ENCODE assay signal across 14 cellular contexts in genomic region chr2:127101048-127101611, GRCh38. TPM values are rescaled to one million over a fixed set of nuclear protein-coding genes. Genes with fewer than 3 reads are reported as not detected.
DNase-seq lines count a peak whose midpoint lies in the region; ATAC-seq and TF ChIP-seq lines count a peak whose summit lies in the region.
"Had no signal": no experiment of that assay in that cellular context is flagged by ENCODE, and none has a peak within 500 bp of the region (broad histone marks: within the 10 kb centered on the region; RNA-seq: fewer than 3 reads in every experiment).

No MANE protein-coding gene starts in this region.

- no peak for TF ChIP-seq CTCF in hepatocyte (IDR thresholded peaks at IDR 0.05; ENCODE audit: poor library complexity)
- no peak for TF ChIP-seq CTCF in progenitor cell of endocrine pancreas (IDR thresholded peaks at IDR 0.05; ENCODE audit: unreplicated experiment)
- no peak for TF ChIP-seq CTCF in type B pancreatic cell (conservative IDR thresholded peaks at IDR 0.05)

- H3K9me3 Mint-ChIP-seq in progenitor cell of endocrine pancreas (ENCODE audit: low read depth) = no peaks in the 10 kb centered on the region
- no peaks in the 10 kb centered on the region for H3K9me3 Mint-ChIP-seq in type B pancreatic cell
- no peaks in the 10 kb centered on the region for H3K9me3 Mint-ChIP-seq in stimulated activated naive CD8-positive, alpha-beta T cell treated with anti-CD3 and anti-CD28 coated beads, Interleukin-15, amount 100 ng/mL, for 72 hours
- H3K9me3 Mint-ChIP-seq: activated naive CD8-positive, alpha-beta T cell treated with anti-CD3 and anti-CD28 coated beads, Interleukin-2, amount 50 U/mL, for 24 hours; CD4-positive, alpha-beta T cell had no signal

- no peaks in the 10 kb centered on the region for H3K36me3 ChIP-seq in hepatocyte (replicated peaks; ENCODE audit: insufficient read depth, low read depth)

- H3K36me3 Mint-ChIP-seq in progenitor cell of endocrine pancreas (ENCODE audit: insufficient read depth) (no peaks in the 10 kb centered on the region), type B pancreatic cell (peaks cover 3% of the 10 kb centered on the region)

- H3K27ac Mint-ChIP-seq in progenitor cell of endocrine pancreas = peak overlapping the region; percentile 96
- H3K27ac Mint-ChIP-seq in type B pancreatic cell = peak overlapping the region; percentile 79
- H3K27ac Mint-ChIP-seq in stimulated activated naive CD8-positive, alpha-beta T cell treated with anti-CD3 and anti-CD28 coated beads, Interleukin-15, amount 100 ng/mL, for 72 hours = peak overlapping the region in 1 of 2 donors; percentile 1
- H3K27ac Mint-ChIP-seq: activated naive CD8-positive, alpha-beta T cell treated with anti-CD3 and anti-CD28 coated beads, Interleukin-2, amount 50 U/mL, for 24 hours; CD4-positive, alpha-beta T cell had no signal

- H3K27me3 Mint-ChIP-seq in progenitor cell of endocrine pancreas = no peaks in the 10 kb centered on the region
- no peaks in the 10 kb centered on the region for H3K27me3 Mint-ChIP-seq in type B pancreatic cell
- H3K27me3 Mint-ChIP-seq in stimulated activated naive CD8-positive, alpha-beta T cell treated with anti-CD3 and anti-CD28 coated beads, Interleukin-15, amount 100 ng/mL, for 72 hours = peaks cover 11% of the 10 kb centered on the region

- no peaks in the 10 kb centered on the region for H3K9me3 ChIP-seq in hepatocyte (ENCODE audit: low read depth)

- no peaks in the 10 kb centered on the region for H3K9me2 ChIP-seq in hepatocyte (replicated peaks; ENCODE audit: insufficient read depth)

- peak overlapping the region; percentile 92 for H3K27ac ChIP-seq in hepatocyte
- H3K27ac ChIP-seq: epithelial cell of prostate, skin epidermis had no signal

- H3K79me2 ChIP-seq in hepatocyte = peaks cover 100% of the 10 kb centered on the region

- H3K4me1 Mint-ChIP-seq in progenitor cell of endocrine pancreas (ENCODE audit: low read depth) = peaks cover 28% of the 10 kb centered on the region
- peaks cover 38% of the 10 kb centered on the region for H3K4me1 Mint-ChIP-seq in type B pancreatic cell (ENCODE audit: unreplicated experiment)
- H3K4me1 Mint-ChIP-seq in stimulated activated naive CD8-positive, alpha-beta T cell treated with anti-CD3 and anti-CD28 coated beads, Interleukin-15, amount 100 ng/mL, for 72 hours = peaks cover 13% of the 10 kb centered on the region
- H3K4me1 Mint-ChIP-seq: activated naive CD8-positive, alpha-beta T cell treated with anti-CD3 and anti-CD28 coated beads, Interleukin-2, amount 50 U/mL, for 24 hours had no signal

- peak overlapping the region; percentile 65 for H3K4me2 ChIP-seq in hepatocyte

- no peak overlapping the region for H2AFZ ChIP-seq in hepatocyte

- peaks cover 83% of the 10 kb centered on the region for H3K4me1 ChIP-seq in hepatocyte (ENCODE audit: insufficient read depth)

- H3K4me3 ChIP-seq in hepatocyte = no peak overlapping the region
- H3K4me3 ChIP-seq: skin epidermis had no signal

- H3K4me3 Mint-ChIP-seq in progenitor cell of endocrine pancreas (ENCODE audit: low read depth) (no peak overlapping the region), type B pancreatic cell (no peak overlapping the region)
- H3K4me3 Mint-ChIP-seq in stimulated activated naive CD8-positive, alpha-beta T cell treated with anti-CD3 and anti-CD28 coated beads, Interleukin-15, amount 100 ng/mL, for 72 hours = no peak overlapping the region
- H3K4me3 Mint-ChIP-seq: activated naive CD8-positive, alpha-beta T cell treated with anti-CD3 and anti-CD28 coated beads, Interleukin-2, amount 50 U/mL, for 24 hours; CD4-positive, alpha-beta T cell had no signal

- peak; percentile 31 for DNase-seq in activated effector memory CD4-positive, alpha-beta T cell treated with anti-CD3 and anti-CD28 coated beads, Interleukin-2, amount 50 U/mL, for 16 hours
- no peak for DNase-seq in activated effector memory CD4-positive, alpha-beta T cell treated with Interleukin-2 at 50 U/mL for 16 hours
- no peak for DNase-seq in hepatocyte (ENCODE audit: low spot score)
- DNase-seq in progenitor cell of endocrine pancreas (ENCODE audit: low spot score, unreplicated experiment) = no peak
- DNase-seq in type B pancreatic cell (ENCODE audit: extremely low spot score, unreplicated experiment) = no peak
- no peak for DNase-seq in stimulated activated naive CD8-positive, alpha-beta T cell treated with anti-CD3 and anti-CD28 coated beads, Interleukin-15, amount 100 ng/mL, for 72 hours
- DNase-seq: activated CD4-positive, alpha-beta T cell treated with anti-CD3 and anti-CD28 coated beads, Interleukin-2, amount 50 U/mL, for 48 hours; activated naive CD8-positive, alpha-beta T cell treated with anti-CD3 and anti-CD28 coated beads, Interleukin-2, amount 50 U/mL, for 24 hours; CD4-positive, alpha-beta T cell; NCI-H1092 treated with DMSO at 0.1 percent for 48 hours had no signal

- peaks cover 64% of the 10 kb centered on the region for H4K20me1 ChIP-seq in hepatocyte (ENCODE audit: insufficient read depth, poor library complexity, severe bottlenecking)

- 88% methylated on average over 6 of the region's 6 CpGs for WGBS in hepatocyte (ENCODE audit: low lambda C conversion rate, missing lambda C conversion rate)

- no peak for ATAC-seq in HG02798 (IDR thresholded peaks at IDR 0.05; ENCODE audit: poor library complexity, unreplicated experiment)
- ATAC-seq in GM18502 (IDR thresholded peaks at IDR 0.05; ENCODE audit: poor library complexity, unreplicated experiment) = no peak
- no peak for ATAC-seq in stimulated activated naive CD8-positive, alpha-beta T cell treated with anti-CD3 and anti-CD28 coated beads, Interleukin-15, amount 100 ng/mL, for 72 hours
- ATAC-seq: activated naive CD8-positive, alpha-beta T cell treated with anti-CD3 and anti-CD28 coated beads, Interleukin-2, amount 50 U/mL, for 24 hours had no signal

- H3K27me3 ChIP-seq in hepatocyte = no peaks in the 10 kb centered on the region

RNA-seq across cellular contexts. Expression of gene BIN1, which starts 5.8 kb away (rescaled TPM):
- total RNA-seq in hepatocyte (107 and 109 TPM in 2 replicates), progenitor cell of endocrine pancreas (65.5 and 66.0 TPM in 2 replicates), type B pancreatic cell (ENCODE audit: low replicate concordance) (26.3 and 63.4 TPM in 2 replicates)
- polyA plus RNA-seq in hepatocyte = 113 and 122 TPM in 2 replicates
